9 cellular contexts compared by ENCODE assay signal in the genomic region with DNA sequence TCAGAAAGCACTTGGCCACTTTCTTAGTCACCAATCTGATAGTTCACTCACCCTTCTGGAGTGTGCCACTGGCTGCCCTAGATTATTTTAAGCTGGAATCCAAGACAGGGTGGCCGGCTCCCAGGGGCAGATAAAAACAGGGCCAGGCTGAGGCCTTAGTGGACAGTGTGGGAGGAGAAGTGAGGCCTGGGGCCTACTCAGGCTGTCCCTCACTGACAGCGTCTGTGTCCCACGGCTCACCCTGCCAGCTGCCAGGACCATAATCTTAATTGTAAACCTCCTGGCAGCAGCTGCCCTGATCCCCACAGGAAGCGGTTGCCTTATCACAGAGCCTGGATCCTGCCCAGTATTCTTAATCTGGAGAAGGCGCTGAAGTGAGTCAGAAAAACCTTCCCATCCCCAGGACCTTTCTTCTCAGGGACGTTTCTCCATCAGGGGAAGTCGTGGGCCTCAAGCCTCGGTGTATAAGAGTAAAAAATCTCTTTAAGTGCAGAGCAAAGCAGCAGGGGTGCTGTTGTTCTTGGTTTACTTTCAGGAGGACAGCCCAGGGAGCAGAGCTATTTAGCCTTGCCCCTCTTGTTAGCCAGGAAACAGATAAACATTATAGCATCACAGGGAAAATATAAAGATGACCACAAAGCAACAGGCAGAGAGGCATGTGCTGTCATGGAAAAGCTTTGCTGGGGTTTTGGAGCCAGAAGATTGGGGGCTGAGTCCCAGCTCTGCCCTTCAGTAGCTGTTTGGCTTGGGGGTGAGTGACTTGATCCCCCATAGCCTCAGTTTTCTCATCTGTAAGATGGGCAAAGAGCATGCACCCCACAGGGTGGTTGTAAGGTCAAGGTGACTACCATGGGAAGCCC. TPM values are rescaled to one million over a fixed set of nuclear protein-coding genes. Genes with fewer than 3 reads are reported as not detected.
DNase-seq lines count a peak whose midpoint lies in the region; ATAC-seq and TF ChIP-seq lines count a peak whose summit lies in the region.
"Had no signal": no experiment of that assay in that cellular context is flagged by ENCODE, and none has a peak within 500 bp of the region (broad histone marks: within the 10 kb centered on the region; RNA-seq: fewer than 3 reads in every experiment).

No MANE protein-coding gene starts in this region.

- H3K27me3 ChIP-seq in Peyer's patch = no peaks in the 10 kb centered on the region
- no peaks in the 10 kb centered on the region for H3K27me3 ChIP-seq in dorsolateral prefrontal cortex

- no peaks in the 10 kb centered on the region for H3K27me3 Mint-ChIP-seq in osteocyte (ENCODE audit: unreplicated experiment)
- H3K27me3 Mint-ChIP-seq in activated T-cell treated with anti-CD3 and anti-CD28 coated beads, Interleukin-2, amount 50 U/mL, for 4 hours (ENCODE audit: low read depth) = no peaks in the 10 kb centered on the region

- TF ChIP-seq CTCF in Peyer's patch (IDR thresholded peaks at IDR 0.05) (no peak), fibroblast of pulmonary artery (IDR thresholded peaks at IDR 0.05; ENCODE audit: low read length, missing control alignments) (peak; percentile 3), osteocyte (IDR thresholded peaks at IDR 0.05) (no peak), dorsolateral prefrontal cortex (IDR thresholded peaks at IDR 0.05 in 54 of 56, conservative IDR thresholded peaks at IDR 0.05 in 2 of 56; ENCODE audit: low read depth in 1 of 56, partially characterized antibody in 56 of 56) (no peak)

- no peaks in the 10 kb centered on the region for H3K9me3 ChIP-seq in Peyer's patch

- H3K9me3 Mint-ChIP-seq in osteocyte (ENCODE audit: unreplicated experiment) = peaks cover 9% of the 10 kb centered on the region
- H3K9me3 Mint-ChIP-seq in activated T-cell treated with anti-CD3 and anti-CD28 coated beads, Interleukin-2, amount 50 U/mL, for 4 hours = peaks cover 17% of the 10 kb centered on the region

- DNase-seq in DMS 273 treated with DMSO at 0.1 percent for 48 hours (lab: John Stamatoyannopoulos, UW) (peak; percentile 58), Peyer's patch (no peak), fibroblast of pulmonary artery (ENCODE audit: low read depth) (peak; percentile 89), osteocyte (ENCODE audit: extremely low spot score, unreplicated experiment) (no peak), GDM1 (lab: John Stamatoyannopoulos, UW) (no peak), dorsolateral prefrontal cortex (no peak)
- DNase-seq in activated T-cell treated with anti-CD3 and anti-CD28 coated beads, Interleukin-2, amount 50 U/mL, for 4 hours = no peak
- DNase-seq: activated naive CD4-positive, alpha-beta T cell treated with anti-CD3 and anti-CD28 coated beads, Interleukin-2, amount 50 U/mL, for 16 hours had no signal

- TF ChIP-seq POLR2A in Peyer's patch (IDR thresholded peaks at IDR 0.05) = no peak

- peaks cover 0 to 14% (median 0%) of the 10 kb centered on the region in 4 donors for H3K4me1 ChIP-seq in Peyer's patch

- H3K4me1 Mint-ChIP-seq in osteocyte (ENCODE audit: unreplicated experiment) = peaks cover 54% of the 10 kb centered on the region
- peaks cover 21% of the 10 kb centered on the region for H3K4me1 Mint-ChIP-seq in activated T-cell treated with anti-CD3 and anti-CD28 coated beads, Interleukin-2, amount 50 U/mL, for 4 hours (ENCODE audit: low read depth)

- H3K36me3 Mint-ChIP-seq in osteocyte (ENCODE audit: unreplicated experiment) = peaks cover 5% of the 10 kb centered on the region
- H3K36me3 Mint-ChIP-seq in activated T-cell treated with anti-CD3 and anti-CD28 coated beads, Interleukin-2, amount 50 U/mL, for 4 hours (ENCODE audit: insufficient read depth) = peaks cover 40% of the 10 kb centered on the region

- H3K4me3 Mint-ChIP-seq in osteocyte (ENCODE audit: unreplicated experiment) = no peak overlapping the region
- H3K4me3 Mint-ChIP-seq in activated T-cell treated with anti-CD3 and anti-CD28 coated beads, Interleukin-2, amount 50 U/mL, for 4 hours = no peak overlapping the region

- H3K36me3 ChIP-seq in Peyer's patch = no peaks in the 10 kb centered on the region

- ATAC-seq in GM21390 (IDR thresholded peaks at IDR 0.05; ENCODE audit: unreplicated experiment) = no peak
- ATAC-seq in activated T-cell treated with anti-CD3 and anti-CD28 coated beads, Interleukin-2, amount 50 U/mL, for 4 hours = no peak

- peak overlapping the region; percentile 89 for H3K27ac Mint-ChIP-seq in osteocyte (ENCODE audit: unreplicated experiment)

- intact Hi-C loops in dorsolateral prefrontal cortex (cut with DNase I) = no loop called here

- no peak overlapping the region for H3K4me3 ChIP-seq in Peyer's patch
- no peak overlapping the region for H3K4me3 ChIP-seq in fibroblast of pulmonary artery (replicated peaks; ENCODE audit: low read depth, low read length)
- H3K4me3 ChIP-seq in dorsolateral prefrontal cortex = no peak overlapping the region

- H3K27ac ChIP-seq in Peyer's patch (peak overlapping the region; percentile 40 to 77 (median 54)), dorsolateral prefrontal cortex (peak overlapping the region in 9 of 59 donors; percentile 1 to 55 (median 21))

RNA-seq across cellular contexts. Expression of a gene that starts 39.6 kb away (rescaled TPM):
- 10 to 100 TPM in 1 of 4 donors, 1 to 10 TPM in 3; 1.1 to 19.8 (median 3.1) TPM for total RNA-seq in Peyer's patch
- 13.4 and 14.2 TPM in 2 replicates for total RNA-seq in osteocyte
- total RNA-seq in activated T-cell treated with anti-CD3 and anti-CD28 coated beads, Interleukin-2, amount 50 U/mL, for 4 hours = 1 to 10 TPM in 2 of 3 donors, under 1 TPM in 1; 0.84 to 2.0 (median 1.5) TPM
- 10 to 100 TPM in 2 of 120 experiments, 1 to 10 TPM in 118; 1.6 to 16.7 (median 5.0) TPM for total RNA-seq in dorsolateral prefrontal cortex

Comparison
In these comparisons a context has a peak if more than half of its experiments do, and no peak if none do; other contexts are left out.
1. DNase-seq: peak in DMS 273 treated with DMSO at 0.1 percent for 48 hours (single experiment) and fibroblast of pulmonary artery (single experiment); none in Peyer's patch (0 of 3), osteocyte (single experiment), activated T-cell treated with anti-CD3 and anti-CD28 coated beads, Interleukin-2, amount 50 U/mL, for 4 hours (single experiment), GDM1 (single experiment) and dorsolateral prefrontal cortex (0 of 10).